19 cellular contexts compared by ENCODE assay signal in genomic region chrX:153905481-153906095, GRCh38. TPM values are rescaled to one million over a fixed set of nuclear protein-coding genes. Genes with fewer than 3 reads are reported as not detected.
DNase-seq lines count a peak whose midpoint lies in the region; ATAC-seq lines count a peak whose summit lies in the region.
"Had no signal": no experiment of that assay in that cellular context is flagged by ENCODE, and none has a peak within 500 bp of the region (broad histone marks: within the 10 kb centered on the region; RNA-seq: fewer than 3 reads in every experiment).

No MANE protein-coding gene starts in this region.

- intact Hi-C loops in sciatic nerve (cut with DNase I) = no loop called here

- no peak for ATAC-seq in effector memory CD8-positive, alpha-beta T cell (replicated peaks)
- ATAC-seq in sciatic nerve (no peak), GM18870 (IDR thresholded peaks at IDR 0.05; ENCODE audit: unreplicated experiment) (no peak)
- ATAC-seq: gastroesophageal sphincter had no signal

- H3K36me3 Mint-ChIP-seq in effector memory CD8-positive, alpha-beta T cell (ENCODE audit: insufficient read depth) = peaks cover 31% of the 10 kb centered on the region

- peaks cover 39 to 45% of the 10 kb centered on the region in 2 donors for H3K4me1 Mint-ChIP-seq in effector memory CD8-positive, alpha-beta T cell (ENCODE audit: low read depth in 2 of 2)

- H3K4me3 Mint-ChIP-seq in effector memory CD8-positive, alpha-beta T cell = peak overlapping the region; percentile 64 to 73
- H3K4me3 Mint-ChIP-seq: activated T-cell treated with anti-CD3 and anti-CD28 coated beads, Interleukin-2, amount 50 U/mL, for 4 hours had no signal

- no peaks in the 10 kb centered on the region for H3K27me3 Mint-ChIP-seq in effector memory CD8-positive, alpha-beta T cell

- H3K9me3 Mint-ChIP-seq in effector memory CD8-positive, alpha-beta T cell = no peaks in the 10 kb centered on the region
- H3K9me3 Mint-ChIP-seq: activated T-cell treated with anti-CD3 and anti-CD28 coated beads, Interleukin-2, amount 50 U/mL, for 4 hours had no signal

- peak overlapping the region; percentile 90 to 91 for H3K27ac Mint-ChIP-seq in effector memory CD8-positive, alpha-beta T cell
- H3K27ac Mint-ChIP-seq: progenitor cell of endocrine pancreas had no signal

- peak; percentile 63 for DNase-seq in activated CD8-positive, alpha-beta memory T cell treated with anti-CD3 and anti-CD28 coated beads for 24 hours
- no peak for DNase-seq in activated CD8-positive, alpha-beta memory T cell treated with anti-CD3 and anti-CD28 coated beads, Interleukin-2, amount 50 U/mL, for 48 hours
- DNase-seq in MV-4-11 (lab: John Stamatoyannopoulos, UW) (peak; percentile 9), sciatic nerve (ENCODE audit: low spot score) (peak; percentile 60), activated gamma-delta T cell treated with Interleukin-2 at 50 U/mL for 16 hours (no peak)
- DNase-seq in effector memory CD8-positive, alpha-beta T cell = no peak
- no peak for DNase-seq in activated effector memory CD4-positive, alpha-beta T cell treated with Interleukin-2 at 50 U/mL for 16 hours
- DNase-seq: activated T-cell treated with anti-CD3 and anti-CD28 coated beads, Interleukin-2, amount 50 U/mL, for 4 hours; GOT3; Kasumi-1; NCI-H1417 treated with DMSO at 0.1 percent for 48 hours; small intestine; stimulated activated CD4-positive, alpha-beta T cell treated with anti-CD3 and anti-CD28 coated beads, Interleukin-4, amount 100 ng/mL, for 4 hours; testis had no signal

RNA-seq across cellular contexts. Expression of gene AVPR2, which starts 1.1 kb away (rescaled TPM):
- 5.6 TPM for total RNA-seq in sciatic nerve
- total RNA-seq: activated T-cell treated with anti-CD3 and anti-CD28 coated beads, Interleukin-2, amount 50 U/mL, for 4 hours; bronchial epithelial cell; HT1080; progenitor cell of endocrine pancreas had no signal

RNA-seq across cellular contexts. Expression of gene L1CAM, which starts 19.6 kb away (rescaled TPM):
- 83.2 TPM for total RNA-seq in sciatic nerve

RNA-seq across cellular contexts. Expression of gene ARHGAP4, which starts 20.5 kb away (rescaled TPM):
- 50.7 TPM for total RNA-seq in sciatic nerve

RNA-seq across cellular contexts. Expression of gene NAA10, which starts 29.2 kb away (rescaled TPM):
- total RNA-seq in sciatic nerve = 73.6 TPM

RNA-seq across cellular contexts. Expression of gene RENBP, which starts 38.9 kb away (rescaled TPM):
- total RNA-seq in sciatic nerve = 23.0 TPM

Comparison
In these comparisons a context has a peak if more than half of its experiments do, and no peak if none do; other contexts are left out.
1. DNase-seq: peak in activated CD8-positive, alpha-beta memory T cell treated with anti-CD3 and anti-CD28 coated beads for 24 hours (single experiment), MV-4-11 (single experiment) and sciatic nerve (single experiment); none in activated CD8-positive, alpha-beta memory T cell treated with anti-CD3 and anti-CD28 coated beads, Interleukin-2, amount 50 U/mL, for 48 hours (single experiment), effector memory CD8-positive, alpha-beta T cell (0 of 3), activated gamma-delta T cell treated with Interleukin-2 at 50 U/mL for 16 hours (single experiment) and activated effector memory CD4-positive, alpha-beta T cell treated with Interleukin-2 at 50 U/mL for 16 hours (single experiment).